8 cellular contexts compared by ENCODE assay signal in genomic region chr9:21334969-21335632, GRCh38. TPM values are rescaled to one million over a fixed set of nuclear protein-coding genes. Genes with fewer than 3 reads are reported as not detected.
A peak's percentile ranks its signal among the peaks of the same experiment; 100 is the strongest.
DNase-seq lines count a peak whose midpoint lies in the region; ATAC-seq, FAIRE-seq and TF ChIP-seq lines count a peak whose summit lies in the region.

Gene KLHL9 (minus strand): TSS chr9:21335404. CDS start chr9:21334859, 545 bp downstream.

- H2BK12ac ChIP-seq in H1 (ENCODE audit: low read depth, low read length): no peak within 1 kb of the TSS
- H2BK12ac ChIP-seq in mesenchymal stem cell (ENCODE audit: low read length in 2 of 2): no peak within 1 kb of the TSS

- peak within 1 kb of the TSS; percentile 100 for H2AFZ ChIP-seq in H1 (ENCODE audit: low read length)
- peak within 1 kb of the TSS; percentile 33 for H2AFZ ChIP-seq in mesenchymal stem cell (ENCODE audit: low read depth, low read length)

- TF ChIP-seq CTCF in BE2C (IDR thresholded peaks at IDR 0.05; ENCODE audit: low read depth, low read length) (no peak), H1 (IDR thresholded peaks at IDR 0.05; ENCODE audit: control extremely low read depth in 1 of 3, insufficient read depth in 1 of 3, low read depth in 1 of 3, low read length in 3 of 3) (no peak)

- no peaks in the 10 kb centered on the region; the same call in none of the 2 replicates for H3K79me1 ChIP-seq in H1 (ENCODE audit: low read depth, low read length)
- H3K79me1 ChIP-seq in mesenchymal stem cell (replicated peaks; ENCODE audit: low read length, poor library complexity, severe bottlenecking): no peaks in the 10 kb centered on the region

- peak within 1 kb of the TSS; percentile 79; the same call in 1 of the 2 replicates for H3K18ac ChIP-seq in H1 (ENCODE audit: extremely low read depth, low read length)
- H3K18ac ChIP-seq in mesenchymal stem cell (ENCODE audit: low read depth in 1 of 2, low read length in 2 of 2): peak within 1 kb of the TSS; percentile 80 to 95

- FAIRE-seq in GM19239 (lab: Jason Lieb, UNC): peak; percentile 97
- no peak for FAIRE-seq in H1 (lab: Jason Lieb, UNC)

- H3K4ac ChIP-seq in H1 (replicated peaks; ENCODE audit: insufficient read length, low read depth, low read length) (no peak within 1 kb of the TSS), mesenchymal stem cell (ENCODE audit: low read depth in 1 of 2, low read length in 2 of 2) (peak within 1 kb of the TSS; percentile 27 to 99)

- ATAC-seq in HG03457 (IDR thresholded peaks at IDR 0.05; ENCODE audit: unreplicated experiment): peak; percentile 81

- H3K36me3 ChIP-seq in BE2C (peaks cover 6% of the 10 kb centered on the region), H1 (ENCODE audit: control insufficient read depth in 2 of 4, insufficient read depth in 4 of 4, low read length in 3 of 4) (peaks cover 0 to 11% (median 0%) of the 10 kb centered on the region in 4 experiments; a peak in 2 of 8 replicates), mesenchymal stem cell (ENCODE audit: control insufficient read depth in 1 of 2, insufficient read depth in 2 of 2, low read depth in 1 of 2, low read length in 2 of 2) (peaks cover 0 to 22% of the 10 kb centered on the region in 2 experiments)

- no peak within 1 kb of the TSS for H2BK20ac ChIP-seq in H1 (ENCODE audit: low read length)

- WGBS in H1 (ENCODE audit: extremely low coverage in 1 of 2, insufficient coverage in 1 of 2, insufficient read length in 1 of 2, insufficient replicate concordance in 2 of 2, low coverage in 1 of 2, low lambda C conversion rate in 2 of 2, missing lambda C conversion rate in 1 of 2), 2 experiments: 3% methylated on average over 41 of the region's 46 CpGs; no CpG with 5 or more reads in 1 of the 2 experiments
- under 1% methylated on average over 40 of the region's 46 CpGs for WGBS in mesenchymal stem cell

- H3K27ac ChIP-seq in H1 (ENCODE audit: low read depth, low read length) (peak within 1 kb of the TSS; percentile 81), mesenchymal stem cell (ENCODE audit: low read length, poor library complexity, severe bottlenecking) (peak within 1 kb of the TSS; percentile 77)

- TF ChIP-seq RAD21 in H1 (IDR thresholded peaks at IDR 0.05 in 1 of 2, conservative IDR thresholded peaks at IDR 0.05 in 1 of 2; ENCODE audit: low read depth in 2 of 2, low read length in 2 of 2): no peak

- H2BK15ac ChIP-seq in H1 (ENCODE audit: low read length) (no peak within 1 kb of the TSS; the same call in 1 of the 2 replicates), mesenchymal stem cell (ENCODE audit: low read depth, poor library complexity, severe bottlenecking) (peak within 1 kb of the TSS; percentile 60)

- H4K20me1 ChIP-seq in H1 (replicated peaks in 1 of 2; ENCODE audit: control insufficient read depth in 1 of 2, insufficient read depth in 2 of 2, low read length in 2 of 2): peaks cover 4 to 10% of the 10 kb centered on the region in 2 experiments

- H2BK5ac ChIP-seq in H1 (ENCODE audit: low read depth, low read length): peak within 1 kb of the TSS; percentile 79
- H2BK5ac ChIP-seq in mesenchymal stem cell (ENCODE audit: low read depth, low read length, poor library complexity, severe bottlenecking): peak within 1 kb of the TSS; percentile 11

- peak within 1 kb of the TSS; percentile 70 for H3K56ac ChIP-seq in H1 (replicated peaks; ENCODE audit: insufficient read length, low read depth, low read length)

- peak within 1 kb of the TSS; percentile 99 for H4K8ac ChIP-seq in H1 (ENCODE audit: extremely low read depth, insufficient read depth, low read length)
- H4K8ac ChIP-seq in mesenchymal stem cell (ENCODE audit: low read length): peak within 1 kb of the TSS; percentile 99

- CTCF ChIA-PET in activated CD8-positive, alpha-beta memory T cell treated with anti-CD3 and anti-CD28 coated beads for 36 hours (lab: Charles Lee): interaction anchor here (0.9 to 3.2 kb wide), 3 partner anchors 9 to 63 kb away, joined by 3 to 19 read pairs (median 4); no protein-coding TSS in a partner anchor
- CTCF ChIA-PET in H1 (lab: Charles Lee; ENCODE audit: partially characterized antibody): interaction anchor here (0.8 to 8.0 kb wide), 9 partner anchors 11 to 121 kb away, joined by 3 to 79 read pairs (median 4); no protein-coding TSS in a partner anchor

- peaks cover 4% of the 10 kb centered on the region; the same call in 1 of the 2 replicates for H3K27me3 ChIP-seq in BE2C
- H3K27me3 ChIP-seq in H1 (replicated peaks in 1 of 4; ENCODE audit: control insufficient read depth in 3 of 4, extremely low read depth in 1 of 4, insufficient read depth in 3 of 4, low read length in 3 of 4): no peaks in the 10 kb centered on the region
- H3K27me3 ChIP-seq in mesenchymal stem cell (ENCODE audit: control insufficient read depth in 1 of 2, insufficient read depth in 1 of 2, low read length in 2 of 2): no peaks in the 10 kb centered on the region

- POLR2A ChIA-PET in activated CD8-positive, alpha-beta memory T cell treated with anti-CD3 and anti-CD28 coated beads for 36 hours (lab: Charles Lee): interaction anchor here (1.0 kb wide), 1 partner anchor 744 kb away, joined by 3 read pairs; no protein-coding TSS in a partner anchor
- POLR2A ChIA-PET in H1 (lab: Charles Lee; ENCODE audit: partially characterized antibody): interaction anchor here (1.1 to 1.3 kb wide), 2 partner anchors 61 to 68 kb away, joined by 3 read pairs; no protein-coding TSS in a partner anchor

- DNase-seq in BE2C: peak; percentile 93
- DNase-seq in GM19239 (ENCODE audit: insufficient read length, low spot score): peak; percentile 75
- DNase-seq in NCI-H526 treated with DMSO at 0.1 percent for 48 hours (lab: John Stamatoyannopoulos, UW): peak; percentile 87
- peak; percentile 63 to 88 for DNase-seq in H1 (ENCODE audit: low read depth in 1 of 2, low spot score in 2 of 2)
- peak; percentile 91 for DNase-seq in mesenchymal stem cell
- DNase-seq in stimulated activated CD8-positive, alpha-beta memory T cell treated with anti-CD3 and anti-CD28 coated beads, Interleukin-12 subunit alpha, Interleukin-12 subunit beta, amount 100 ng/mL, for 24 hours (ENCODE audit: extremely low read depth): peak; percentile 77

- TF ChIP-seq POLR2A in H1 (IDR thresholded peaks at IDR 0.05; ENCODE audit: control extremely low read depth in 1 of 2, low read depth in 2 of 2, low read length in 2 of 2): peak in 1 of 2 experiments; percentile 79; a peak in 2 of 3 replicates

- H3K4me2 ChIP-seq in H1 (ENCODE audit: insufficient read depth in 1 of 2, low read depth in 2 of 2, low read length in 2 of 2) (peak within 1 kb of the TSS; percentile 81 to 92), mesenchymal stem cell (ENCODE audit: low read length, poor library complexity, severe bottlenecking) (peak within 1 kb of the TSS; percentile 69)

- peak within 1 kb of the TSS; percentile 98 for H3K4me3 ChIP-seq in BE2C (ENCODE audit: low read depth, low read length)
- peak within 1 kb of the TSS; percentile 76 to 100 (median 90) for H3K4me3 ChIP-seq in H1 (ENCODE audit: extremely low read depth in 1 of 4, insufficient read depth in 2 of 4, low read depth in 3 of 4, low read length in 4 of 4)
- H3K4me3 ChIP-seq in mesenchymal stem cell (ENCODE audit: insufficient read depth in 1 of 2, low read depth in 1 of 2, low read length in 2 of 2): peak within 1 kb of the TSS; percentile 69 to 99

- H3K79me2 ChIP-seq in H1 (ENCODE audit: control insufficient read depth in 1 of 2, insufficient read depth in 2 of 2, low read length in 2 of 2): peaks cover 8 to 48% of the 10 kb centered on the region in 2 experiments

- no peak for TF ChIP-seq EP300 in H1 (IDR thresholded peaks at IDR 0.05; ENCODE audit: borderline replicate concordance in 1 of 2, low read depth in 2 of 2, low read length in 2 of 2)

- H3K14ac ChIP-seq in H1 (ENCODE audit: insufficient read length) (peak within 1 kb of the TSS; percentile 87), mesenchymal stem cell (ENCODE audit: low read length in 2 of 2) (peak within 1 kb of the TSS; percentile 9 to 63)

- H2BK120ac ChIP-seq in H1 (replicated peaks; ENCODE audit: low read depth, low read length) (no peak within 1 kb of the TSS), mesenchymal stem cell (ENCODE audit: low read depth, low read length) (peak within 1 kb of the TSS; percentile 91)

- H3K9ac ChIP-seq in H1 (replicated peaks in 1 of 4; ENCODE audit: extremely low read depth in 1 of 4, low read depth in 3 of 4, low read length in 3 of 4): peak within 1 kb of the TSS; percentile 77 to 99 (median 95)
- H3K9ac ChIP-seq in mesenchymal stem cell (ENCODE audit: low read length): peak within 1 kb of the TSS; percentile 99

- H4K5ac ChIP-seq in H1 (ENCODE audit: insufficient read length, low read depth, low read length): peak within 1 kb of the TSS; percentile 92

- peaks cover 4% of the 10 kb centered on the region for H3K23me2 ChIP-seq in H1 (ENCODE audit: low read depth, low read length)

- H2AK5ac ChIP-seq in H1 (ENCODE audit: low read depth, low read length) (no peak within 1 kb of the TSS), mesenchymal stem cell (ENCODE audit: low read length, severe bottlenecking) (peak within 1 kb of the TSS; percentile 45)

- H4K91ac ChIP-seq in H1 (replicated peaks; ENCODE audit: insufficient read length, low read length): peak within 1 kb of the TSS; percentile 6
- peak within 1 kb of the TSS; percentile 98 for H4K91ac ChIP-seq in mesenchymal stem cell (ENCODE audit: low read length)

- no peaks in the 10 kb centered on the region for H3K9me3 ChIP-seq in BE2C
- H3K9me3 ChIP-seq in H1 (ENCODE audit: insufficient read depth in 2 of 2, low read depth in 1 of 2, low read length in 1 of 2): no peaks in the 10 kb centered on the region
- H3K9me3 ChIP-seq in mesenchymal stem cell (ENCODE audit: control insufficient read depth, low read length): no peaks in the 10 kb centered on the region

- H3K23ac ChIP-seq in H1 (ENCODE audit: insufficient read length) (peak within 1 kb of the TSS; percentile 71), mesenchymal stem cell (ENCODE audit: low read length in 2 of 2) (peak within 1 kb of the TSS in 1 of 2 experiments; percentile 20)

- H3K4me1 ChIP-seq in BE2C: peaks cover 6% of the 10 kb centered on the region
- H3K4me1 ChIP-seq in H1 (replicated peaks in 1 of 4; ENCODE audit: control insufficient read depth in 3 of 4, insufficient read depth in 4 of 4, low read length in 3 of 4): peaks cover 0 to 5% (median 0%) of the 10 kb centered on the region in 4 experiments; a peak in 2 of 7 replicates
- peaks cover 3% of the 10 kb centered on the region for H3K4me1 ChIP-seq in mesenchymal stem cell (ENCODE audit: control insufficient read depth, insufficient read depth, low read depth, low read length)

RNA-seq across cellular contexts. Expression of gene KLHL9, which starts in this region (rescaled TPM):
- polyA plus RNA-seq in BE2C (2012; ENCODE audit: insufficient read depth, insufficient read length, low read depth): 18.8 TPM
- total RNA-seq in activated CD8-positive, alpha-beta memory T cell treated with anti-CD3 and anti-CD28 coated beads for 36 hours: 10 to 100 TPM; 13.2 to 14.2 TPM
- 14.7 and 15.7 TPM in 2 replicates for total RNA-seq in H1 (2021; fragmentation: NEBNext Ultra II Directional; extraction: Animal tissue kit (Norgen Biotek cat#: 25700))
- polyA plus RNA-seq in H1 (2011; rRNA removed): 4.2 and 4.9 TPM in 2 replicates
- polyA plus RNA-seq in H1 (2011; cell fraction: cytosol; rRNA removed): 7.6 TPM
- 4.4 TPM for polyA plus RNA-seq in H1 (2011; cell fraction: nucleus; rRNA removed)
- 7.9 to 12.3 TPM (median 9.2 TPM) in 4 replicates for polyA plus RNA-seq in H1 (2012, experiment 1 of 2)
- 0.83 TPM for polyA plus RNA-seq in H1 (2012, experiment 2 of 2)
- 9.3 TPM for polyA plus RNA-seq in H1 (2013, experiment 1 of 2)
- 8.6 TPM for polyA plus RNA-seq in H1 (2013, experiment 2 of 2)
- polyA minus RNA-seq in H1 (2011; rRNA and poly(A)+ RNA removed): 17.0 and 24.1 TPM in 2 replicates
- 10.9 TPM for polyA minus RNA-seq in H1 (2011; cell fraction: cytosol; rRNA and poly(A)+ RNA removed)
- polyA minus RNA-seq in H1 (2011; cell fraction: nucleus; rRNA and poly(A)+ RNA removed): 18.4 TPM
- polyA plus RNA-seq in mesenchymal stem cell (2013, experiment 1 of 2): 17.9 TPM
- 18.0 TPM for polyA plus RNA-seq in mesenchymal stem cell (2013, experiment 2 of 2)

Comparison
In these comparisons a context has a peak if more than half of its experiments do, and no peak if none do; other contexts are left out.
1. Peak in every context shown above with its lines: DNase-seq, ATAC-seq, H3K4me3 ChIP-seq and H3K27ac ChIP-seq.